23 cellular contexts compared by ENCODE assay signal in the genomic region with DNA sequence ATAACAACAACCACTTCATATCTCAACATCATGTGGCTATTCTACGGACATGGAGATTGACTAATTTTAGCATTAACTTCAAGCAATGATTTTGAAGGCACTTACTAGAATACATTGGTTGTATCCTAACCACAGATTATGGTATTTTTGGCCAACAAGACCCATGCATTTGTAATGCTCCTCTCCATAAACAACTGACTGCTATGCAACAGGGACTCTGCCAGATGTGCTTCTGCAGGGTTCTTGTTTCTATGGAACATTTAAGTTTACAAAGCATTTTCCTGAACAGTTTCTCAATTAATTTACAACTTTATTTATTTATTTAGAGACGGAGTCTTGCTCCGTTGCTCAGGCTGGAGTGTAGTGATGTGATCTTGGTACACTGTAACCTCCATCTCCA.
DNase-seq lines count a peak whose midpoint lies in the region; ATAC-seq and TF ChIP-seq lines count a peak whose summit lies in the region.
"Had no signal": no experiment of that assay in that cellular context is flagged by ENCODE, and none has a peak within 500 bp of the region (broad histone marks: within the 10 kb centered on the region; RNA-seq: fewer than 3 reads in every experiment).

No MANE protein-coding gene starts in this region.

- H2BK120ac ChIP-seq in mesenchymal stem cell (ENCODE audit: low read depth, low read length), result no peak overlapping the region

- ATAC-seq in HG02763 (IDR thresholded peaks at IDR 0.05; ENCODE audit: unreplicated experiment), result no peak

- no peak overlapping the region for H2BK15ac ChIP-seq in mesenchymal stem cell (ENCODE audit: low read depth, poor library complexity, severe bottlenecking)

- no peak for TF ChIP-seq CTCF in AG10803 (conservative IDR thresholded peaks at IDR 0.05; ENCODE audit: low read length)
- no peak for TF ChIP-seq CTCF in GM10248 (IDR thresholded peaks at IDR 0.05; ENCODE audit: control extremely low read depth, extremely low read depth, low read depth, missing control alignments)

- 80% methylated on average over 1 of the region's 3 CpGs for WGBS in mesenchymal stem cell

- no peak overlapping the region for H2BK12ac ChIP-seq in mesenchymal stem cell (ENCODE audit: low read length in 2 of 2)

- no peak overlapping the region for H3K27ac ChIP-seq in mesenchymal stem cell (ENCODE audit: low read length, poor library complexity, severe bottlenecking)
- H3K27ac ChIP-seq: BLaER1 had no signal

- H3K4ac ChIP-seq in mesenchymal stem cell (ENCODE audit: low read depth in 1 of 2, low read length in 2 of 2), result no peak overlapping the region

- no peaks in the 10 kb centered on the region for H3K79me1 ChIP-seq in mesenchymal stem cell (replicated peaks; ENCODE audit: low read length, poor library complexity, severe bottlenecking)

- H3K4me2 ChIP-seq in mesenchymal stem cell (ENCODE audit: low read length, poor library complexity, severe bottlenecking), result no peak overlapping the region
- H3K4me2 ChIP-seq: BLaER1 had no signal

- DNase-seq in AG10803 (ENCODE audit: low read depth), result peak; percentile 20
- peak; percentile 72 for DNase-seq in fibroblast of gingiva (ENCODE audit: low read depth)
- DNase-seq in fibroblast of peridontal ligament (ENCODE audit: extremely low read depth), result peak; percentile 68
- DNase-seq in mesenchymal stem cell, result peak; percentile 24
- DNase-seq in NCI-H187 (lab: John Stamatoyannopoulos, UW), result no peak
- DNase-seq in NK-92 (lab: John Stamatoyannopoulos, UW; ENCODE audit: unreplicated experiment), result no peak
- DNase-seq in GM10248 (ENCODE audit: extremely low spot score), result no peak
- DNase-seq: 8988T; BE2C; C1 segment of cervical spinal cord; CD4-positive, alpha-beta memory T cell; CD4-positive, CD25-positive, alpha-beta regulatory T cell; CD8-positive, alpha-beta memory T cell; COR-L47; DMS 273 treated with DMSO at 0.1 percent for 48 hours; DMS153; DMS53; DMS79; DND-41; EL; GDM1 had no signal

- H4K8ac ChIP-seq in mesenchymal stem cell (ENCODE audit: low read length), result no peak overlapping the region

- POLR2A ChIA-PET in GM10248 (lab: Yijun Ruan, JAX), result no interaction called here

- no peaks in the 10 kb centered on the region for H3K36me3 ChIP-seq in mesenchymal stem cell (ENCODE audit: control insufficient read depth in 1 of 2, insufficient read depth in 2 of 2, low read depth in 1 of 2, low read length in 2 of 2)
- H3K36me3 ChIP-seq: BE2C had no signal

- no peak overlapping the region for H3K18ac ChIP-seq in mesenchymal stem cell (ENCODE audit: low read depth in 1 of 2, low read length in 2 of 2)

- H3K4me3 ChIP-seq in AG10803 (ENCODE audit: low read length) (no peak overlapping the region), mesenchymal stem cell (ENCODE audit: insufficient read depth in 1 of 2, low read depth in 1 of 2, low read length in 2 of 2) (no peak overlapping the region)
- H3K4me3 ChIP-seq: BLaER1 had no signal

- CTCF ChIA-PET in GM10248 (lab: Yijun Ruan, JAX), result no interaction called here

- no peak overlapping the region for H2AFZ ChIP-seq in mesenchymal stem cell (ENCODE audit: low read depth, low read length)

- H3K9ac ChIP-seq in mesenchymal stem cell (ENCODE audit: low read length), result no peak overlapping the region
- H3K9ac ChIP-seq: BLaER1 had no signal

- H2BK5ac ChIP-seq in mesenchymal stem cell (ENCODE audit: low read depth, low read length, poor library complexity, severe bottlenecking), result no peak overlapping the region

- no peaks in the 10 kb centered on the region for H3K27me3 ChIP-seq in mesenchymal stem cell (ENCODE audit: control insufficient read depth in 1 of 2, insufficient read depth in 1 of 2, low read length in 2 of 2)
- H3K27me3 ChIP-seq: BE2C, BLaER1 had no signal

- H3K4me1 ChIP-seq in mesenchymal stem cell (ENCODE audit: control insufficient read depth, insufficient read depth, low read depth, low read length), result peaks cover 4% of the 10 kb centered on the region
- H3K4me1 ChIP-seq: BLaER1 had no signal

- H3K23ac ChIP-seq in mesenchymal stem cell (ENCODE audit: low read length in 2 of 2), result no peak overlapping the region

- H3K9me3 ChIP-seq in mesenchymal stem cell (ENCODE audit: control insufficient read depth, low read length), result no peaks in the 10 kb centered on the region
- H3K9me3 ChIP-seq: BE2C, BLaER1 had no signal

- no peak overlapping the region for H2AK5ac ChIP-seq in mesenchymal stem cell (ENCODE audit: low read length, severe bottlenecking)

- no peak overlapping the region for H4K91ac ChIP-seq in mesenchymal stem cell (ENCODE audit: low read length)

- H3K14ac ChIP-seq in mesenchymal stem cell (ENCODE audit: low read length in 2 of 2), result no peak overlapping the region

Comparison
In these comparisons a context has a peak if more than half of its experiments do, and no peak if none do; other contexts are left out.
1. DNase-seq: peak in AG10803 (single experiment), fibroblast of gingiva (single experiment), fibroblast of peridontal ligament (single experiment) and mesenchymal stem cell (single experiment); none in NCI-H187 (0 of 2), NK-92 (single experiment) and GM10248 (single experiment).